ENCODE assay signal across 8 cellular contexts in the genomic region with DNA sequence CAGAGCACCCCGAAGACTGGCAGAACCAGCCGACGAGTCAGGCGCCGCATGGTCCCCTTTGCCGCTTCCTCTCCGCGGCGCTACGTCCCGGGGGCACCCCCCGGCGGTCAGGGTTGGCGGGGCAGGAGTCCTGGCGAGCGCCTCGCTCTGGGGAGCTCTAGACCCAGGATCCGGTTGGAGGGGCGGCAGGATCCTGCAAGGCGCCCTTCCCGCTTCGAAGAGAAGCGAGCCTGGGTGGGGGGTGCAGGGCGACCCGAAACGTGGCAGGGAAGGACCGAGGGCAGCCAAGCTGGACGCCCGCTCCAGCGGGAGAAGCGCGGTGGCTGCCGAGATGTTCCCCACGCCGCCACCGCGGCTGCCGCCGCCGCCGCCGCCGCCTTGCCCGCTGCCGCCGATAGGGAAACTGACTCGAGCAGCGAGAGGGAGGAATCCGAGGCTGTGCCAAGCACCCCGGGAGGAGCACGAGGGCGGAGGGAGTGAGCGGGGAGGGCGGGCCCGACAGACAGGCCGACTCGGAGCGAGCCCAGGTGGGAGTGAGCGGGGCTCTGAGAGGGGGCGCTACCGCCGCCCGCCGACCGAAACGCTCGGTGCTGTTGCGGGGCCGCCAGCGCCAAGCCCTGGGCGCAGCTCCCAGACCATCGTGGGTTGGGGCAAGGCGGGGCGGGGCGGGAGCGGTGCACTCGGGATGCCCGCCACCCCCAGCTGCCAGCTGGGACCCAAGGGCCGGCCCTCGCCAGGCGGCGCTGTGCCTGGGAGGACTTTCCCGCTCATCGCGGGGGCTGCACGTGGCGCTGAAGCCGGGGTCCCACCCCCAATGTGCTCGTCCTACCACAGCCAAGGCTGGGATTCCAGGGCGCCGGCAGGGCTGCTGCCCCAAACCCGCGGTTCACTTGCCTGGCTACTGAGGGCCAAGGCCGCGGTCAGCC. TPM values are rescaled to one million over a fixed set of nuclear protein-coding genes. Genes with fewer than 3 reads are reported as not detected.
DNase-seq lines count a peak whose midpoint lies in the region; ATAC-seq and TF ChIP-seq lines count a peak whose summit lies in the region.

Gene GALNT14 (minus strand): TSS at position 404 of the 926 bp plus-strand sequence. CDS start 354 bp downstream, at position 50.

- H3K9me2 ChIP-seq in PC-3 (replicated peaks; ENCODE audit: low read length), result no peaks in the 10 kb centered on the region

- peak within 1 kb of the TSS; percentile 52 for H3K9ac ChIP-seq in PC-3 (ENCODE audit: low read length)

- H3K27ac ChIP-seq in PC-3 (ENCODE audit: low read length), result no peak within 1 kb of the TSS

- peak within 1 kb of the TSS; percentile 83 for H3K4me2 ChIP-seq in PC-3 (ENCODE audit: low read length)

- TF ChIP-seq CTCF in PC-3 (conservative IDR thresholded peaks at IDR 0.05; ENCODE audit: low read depth, low read length) (peak; percentile 50; the same call in 1 of the 2 replicates), brain (conservative IDR thresholded peaks at IDR 0.05) (peak; percentile 45 to 71)

- intact Hi-C loops in PC-3 (cut with micrococcal nuclease), result no loop called here

- POLR2A ChIA-PET in PC-3 (lab: Charles Lee; ENCODE audit: unreplicated experiment), result no interaction called here

- no peaks in the 10 kb centered on the region for H3K9me3 ChIP-seq in PC-3 (ENCODE audit: low read length)

- no peaks in the 10 kb centered on the region for H4K20me1 ChIP-seq in PC-3 (ENCODE audit: low read length)

- H3K4me3 Mint-ChIP-seq in brain, result peak within 1 kb of the TSS; percentile 83 to 90 (median 89)

- H3K4me1 ChIP-seq in PC-3 (ENCODE audit: insufficient read depth, low read length), result peaks cover 3% of the 10 kb centered on the region; the same call in 1 of the 2 replicates

- no peaks in the 10 kb centered on the region for H3F3A ChIP-seq in PC-3 (ENCODE audit: low read length, unreplicated experiment)

- H2AFZ ChIP-seq in PC-3 (ENCODE audit: low read length), result peak within 1 kb of the TSS; percentile 56

- H3K4me3 ChIP-seq in PC-3 (ENCODE audit: low read length) (peak within 1 kb of the TSS; percentile 67), iPS-11a (ENCODE audit: low read depth, low read length) (peak within 1 kb of the TSS; percentile 47)

- CTCF ChIA-PET in PC-3 (lab: Charles Lee), result no interaction called here

- peaks cover 32% of the 10 kb centered on the region for H3K27me3 Mint-ChIP-seq in brain

- peaks cover 43% of the 10 kb centered on the region for H3K27me3 ChIP-seq in PC-3 (ENCODE audit: low read length)

- H3K27ac Mint-ChIP-seq in brain, result peak within 1 kb of the TSS in 2 of 5 experiments; percentile 62 to 72

- H3K36me3 Mint-ChIP-seq in brain, result no peaks in the 10 kb centered on the region

- H3K9me3 Mint-ChIP-seq in brain, result peaks cover 0 to 12% (median 0%) of the 10 kb centered on the region in 5 experiments

- peaks cover 20% of the 10 kb centered on the region for H3K79me2 ChIP-seq in PC-3 (ENCODE audit: low read length)

- peak; percentile 89 for DNase-seq in Daoy (ENCODE audit: low read depth)
- DNase-seq in PC-3, result peak; percentile 54
- peak; percentile 90 for DNase-seq in retina
- DNase-seq in NCI-H2196 treated with DMSO at 0.1 percent for 48 hours (lab: John Stamatoyannopoulos, UW; ENCODE audit: unreplicated experiment), result no peak
- DNase-seq in NCI-H2196 (lab: John Stamatoyannopoulos, UW; ENCODE audit: unreplicated experiment), result no peak

- peaks cover 52% of the 10 kb centered on the region for H3K4me1 Mint-ChIP-seq in brain

- no peaks in the 10 kb centered on the region for H3K36me3 ChIP-seq in PC-3 (ENCODE audit: low read depth, low read length)

- BruUV-seq in PC-3 (replicated peaks; lab: Mats Ljungman, UMichigan), result no TSS peak

- ATAC-seq in HG02642 (IDR thresholded peaks at IDR 0.05; ENCODE audit: poor library complexity, unreplicated experiment), result peak; percentile 72
- peak; percentile 65 for ATAC-seq in PC-3

RNA-seq across cellular contexts. Expression of gene GALNT14, which starts in this region (rescaled TPM):
- total RNA-seq in Daoy (2014; rRNA removed; shearing (Covaris generic)), result 22.3 and 32.3 TPM in 2 replicates
- total RNA-seq in PC-3 (2014; rRNA removed), result 10.2 and 12.7 TPM in 2 replicates
- polyA plus RNA-seq in brain (ENCODE audit: insufficient read depth, low read depth, low replicate concordance), result 2.5 TPM

Comparison
In these comparisons a context has a peak if more than half of its experiments do, and no peak if none do; other contexts are left out.
1. DNase-seq: peak in Daoy (single experiment), PC-3 (single experiment) and retina (single experiment); none in NCI-H2196 treated with DMSO at 0.1 percent for 48 hours (single experiment) and NCI-H2196 (single experiment).